Comparison of ENCODE assay signal across 9 cellular contexts in genomic region chr22:20464096-20464614, GRCh38. TPM values are rescaled to one million over a fixed set of nuclear protein-coding genes. Genes with fewer than 3 reads are reported as not detected.
DNase-seq lines count a peak whose midpoint lies in the region; ATAC-seq and TF ChIP-seq lines count a peak whose summit lies in the region.
"Had no signal": no experiment of that assay in that cellular context is flagged by ENCODE, and none has a peak within 500 bp of the region (broad histone marks: within the 10 kb centered on the region; RNA-seq: fewer than 3 reads in every experiment).

No MANE protein-coding gene starts in this region.

- no peak for ATAC-seq in right cardiac atrium
- no peak for ATAC-seq in Right ventricle myocardium superior (ENCODE audit: poor library complexity)

- DNase-seq in right cardiac atrium = peak in 2 of 3 donors; percentile 14 to 56
- no peak for DNase-seq in Right ventricle myocardium superior
- peak; percentile 68 for DNase-seq in activated T-helper 2 cell treated with anti-CD3 and anti-CD28 coated beads, Interferon-gamma antibody, Interleukin-2, Interleukin-4, amounts not matched to agents 10 μg/mL and 5 μg/mL and 100 μg/mL, durations not matched to agents 14 hours and 24 hours and 36 hours (ENCODE audit: low spot score)
- no peak for DNase-seq in amygdala (lab: John Stamatoyannopoulos, UW)
- DNase-seq in glutamatergic neuron = no peak
- DNase-seq in NCI-H69 (lab: John Stamatoyannopoulos, UW) = no peak
- DNase-seq in substantia nigra (lab: John Stamatoyannopoulos, UW) = no peak
- DNase-seq: MG63 had no signal

- H3K4me1 ChIP-seq in right cardiac atrium (ENCODE audit: control insufficient read depth, insufficient read depth, low read length) = peaks cover 2% of the 10 kb centered on the region

- WGBS in right cardiac atrium = 88% methylated on average over 11 of the region's 11 CpGs

- H3K4me3 Mint-ChIP-seq in activated T-helper 2 cell treated with anti-CD3 and anti-CD28 coated beads, Interferon-gamma antibody, Interleukin-2, Interleukin-4, amounts not matched to agents 10 μg/mL and 5 μg/mL and 100 μg/mL, durations not matched to agents 14 hours and 24 hours and 36 hours (ENCODE audit: low read depth) = peak overlapping the region; percentile 52
- H3K4me3 Mint-ChIP-seq in glutamatergic neuron (ENCODE audit: unreplicated experiment) = no peak overlapping the region

- peak overlapping the region; percentile 95 for H3K27ac Mint-ChIP-seq in activated T-helper 2 cell treated with anti-CD3 and anti-CD28 coated beads, Interferon-gamma antibody, Interleukin-2, Interleukin-4, amounts not matched to agents 10 μg/mL and 5 μg/mL and 100 μg/mL, durations not matched to agents 14 hours and 24 hours and 36 hours
- H3K27ac Mint-ChIP-seq in glutamatergic neuron (ENCODE audit: unreplicated experiment) = no peak overlapping the region

- TF ChIP-seq CTCF in glutamatergic neuron (IDR thresholded peaks at IDR 0.05; ENCODE audit: partially characterized antibody, unreplicated experiment) = no peak

- H3K9me3 Mint-ChIP-seq in activated T-helper 2 cell treated with anti-CD3 and anti-CD28 coated beads, Interferon-gamma antibody, Interleukin-2, Interleukin-4, amounts not matched to agents 10 μg/mL and 5 μg/mL and 100 μg/mL, durations not matched to agents 14 hours and 24 hours and 36 hours = no peaks in the 10 kb centered on the region
- peaks cover 11% of the 10 kb centered on the region for H3K9me3 Mint-ChIP-seq in glutamatergic neuron (ENCODE audit: unreplicated experiment)

- no peaks in the 10 kb centered on the region for H3K27me3 ChIP-seq in right cardiac atrium (ENCODE audit: control insufficient read depth, insufficient read depth)
- H3K27me3 ChIP-seq: MG63 had no signal

- no peaks in the 10 kb centered on the region for H3K9me3 ChIP-seq in right cardiac atrium (ENCODE audit: control insufficient read depth, low read length)
- H3K9me3 ChIP-seq: MG63 had no signal

- H3K27ac ChIP-seq in right cardiac atrium (ENCODE audit: low read length) (no peak overlapping the region), skin epidermis (peak overlapping the region in 19 of 21 experiments; percentile 0 to 98 (median 65)), substantia nigra (ENCODE audit: low read depth, low read length, poor library complexity, severe bottlenecking) (no peak overlapping the region)

- H3K27me3 Mint-ChIP-seq in activated T-helper 2 cell treated with anti-CD3 and anti-CD28 coated beads, Interferon-gamma antibody, Interleukin-2, Interleukin-4, amounts not matched to agents 10 μg/mL and 5 μg/mL and 100 μg/mL, durations not matched to agents 14 hours and 24 hours and 36 hours (ENCODE audit: low read depth) = no peaks in the 10 kb centered on the region
- peaks cover 2% of the 10 kb centered on the region for H3K27me3 Mint-ChIP-seq in glutamatergic neuron (ENCODE audit: unreplicated experiment)

- H3K4me1 Mint-ChIP-seq in activated T-helper 2 cell treated with anti-CD3 and anti-CD28 coated beads, Interferon-gamma antibody, Interleukin-2, Interleukin-4, amounts not matched to agents 10 μg/mL and 5 μg/mL and 100 μg/mL, durations not matched to agents 14 hours and 24 hours and 36 hours (ENCODE audit: low read depth) = peaks cover 47% of the 10 kb centered on the region
- peaks cover 33% of the 10 kb centered on the region for H3K4me1 Mint-ChIP-seq in glutamatergic neuron (ENCODE audit: low read depth, unreplicated experiment)

- intact Hi-C loops in right cardiac atrium (cut with DNase I) = no loop called here
- intact Hi-C loops in Right ventricle myocardium superior (cut with DNase I) = no loop called here
- intact Hi-C loops in activated T-helper 2 cell treated with anti-CD3 and anti-CD28 coated beads, Interferon-gamma antibody, Interleukin-2, Interleukin-4, amounts not matched to agents 10 μg/mL and 5 μg/mL and 100 μg/mL, durations not matched to agents 14 hours and 24 hours and 36 hours (cut with micrococcal nuclease) = loop anchor here (1.0 to 5.0 kb wide), 2 partner anchors 8 to 33 kb away; partner anchors contain the start of gene KLHL22

- H3K36me3 Mint-ChIP-seq in activated T-helper 2 cell treated with anti-CD3 and anti-CD28 coated beads, Interferon-gamma antibody, Interleukin-2, Interleukin-4, amounts not matched to agents 10 μg/mL and 5 μg/mL and 100 μg/mL, durations not matched to agents 14 hours and 24 hours and 36 hours (ENCODE audit: low read depth) = peaks cover 55% of the 10 kb centered on the region
- no peaks in the 10 kb centered on the region for H3K36me3 Mint-ChIP-seq in glutamatergic neuron (ENCODE audit: unreplicated experiment)

- H3K4me3 ChIP-seq in right cardiac atrium (ENCODE audit: low read length) = no peak overlapping the region
- no peak overlapping the region for H3K4me3 ChIP-seq in skin epidermis
- H3K4me3 ChIP-seq: MG63 had no signal

RNA-seq across cellular contexts. Expression of gene SCARF2, which starts 26.5 kb away (rescaled TPM):
- total RNA-seq in right cardiac atrium = 1 to 10 TPM; 4.6 to 7.1 (median 4.9) TPM
- 2.9 TPM for polyA plus RNA-seq in right cardiac atrium
- total RNA-seq in Right ventricle myocardium superior = 2.6 TPM
- 0.55 and 0.62 TPM in 2 replicates for total RNA-seq in activated T-helper 2 cell treated with anti-CD3 and anti-CD28 coated beads, Interferon-gamma antibody, Interleukin-2, Interleukin-4, amounts not matched to agents 10 μg/mL and 5 μg/mL and 100 μg/mL, durations not matched to agents 14 hours and 24 hours and 36 hours
- total RNA-seq in glutamatergic neuron (ENCODE audit: unreplicated experiment) = 3.4 TPM

RNA-seq across cellular contexts. Expression of gene KLHL22, which starts 31.4 kb away (rescaled TPM):
- total RNA-seq in right cardiac atrium = 10 to 100 TPM; 17.9 to 25.8 (median 20.6) TPM
- polyA plus RNA-seq in right cardiac atrium = 19.1 TPM
- 13.5 TPM for total RNA-seq in Right ventricle myocardium superior
- 34.0 and 38.0 TPM in 2 replicates for total RNA-seq in activated T-helper 2 cell treated with anti-CD3 and anti-CD28 coated beads, Interferon-gamma antibody, Interleukin-2, Interleukin-4, amounts not matched to agents 10 μg/mL and 5 μg/mL and 100 μg/mL, durations not matched to agents 14 hours and 24 hours and 36 hours
- total RNA-seq in glutamatergic neuron (ENCODE audit: unreplicated experiment) = 20.2 TPM

RNA-seq across cellular contexts. Expression of gene MED15, which starts 43.3 kb away (rescaled TPM):
- total RNA-seq in right cardiac atrium (10 to 100 TPM; 47.3 to 53.4 (median 50.1) TPM), Right ventricle myocardium superior (36.3 TPM), glutamatergic neuron (ENCODE audit: unreplicated experiment) (83.6 TPM)
- 30.9 TPM for polyA plus RNA-seq in right cardiac atrium
- total RNA-seq in activated T-helper 2 cell treated with anti-CD3 and anti-CD28 coated beads, Interferon-gamma antibody, Interleukin-2, Interleukin-4, amounts not matched to agents 10 μg/mL and 5 μg/mL and 100 μg/mL, durations not matched to agents 14 hours and 24 hours and 36 hours = 123 and 129 TPM in 2 replicates

Comparison
In these comparisons a context has a peak if more than half of its experiments do, and no peak if none do; other contexts are left out.
1. DNase-seq: peak in right cardiac atrium (2 of 3) and activated T-helper 2 cell treated with anti-CD3 and anti-CD28 coated beads, Interferon-gamma antibody, Interleukin-2, Interleukin-4, amounts not matched to agents 10 μg/mL and 5 μg/mL and 100 μg/mL, durations not matched to agents 14 hours and 24 hours and 36 hours (single experiment); none in Right ventricle myocardium superior (single experiment), amygdala (0 of 56), glutamatergic neuron (single experiment), NCI-H69 (single experiment) and substantia nigra (0 of 49).
2. H3K27ac ChIP-seq: peak in skin epidermis (19 of 21); none in right cardiac atrium (single experiment) and substantia nigra (single experiment).